In the genomic region with DNA sequence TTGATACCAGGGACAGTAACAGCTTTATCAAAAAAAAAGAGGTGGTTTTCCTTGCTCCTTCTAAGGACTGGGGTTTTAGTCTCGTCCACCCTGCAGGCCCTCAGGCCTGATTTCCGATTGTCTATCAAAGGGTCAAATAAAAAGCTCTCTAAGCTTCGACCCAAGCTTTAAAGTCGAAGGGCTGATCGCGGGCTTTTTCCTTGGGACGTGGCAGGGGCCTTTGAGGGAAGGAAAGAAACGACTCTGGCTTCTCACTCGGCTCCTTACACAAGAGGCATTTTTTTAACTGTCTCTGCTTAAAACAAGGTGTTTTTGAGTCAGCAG, we compare ENCODE assay signal across 10 cellular contexts.
DNase-seq lines count a peak whose midpoint lies in the region; ATAC-seq, FAIRE-seq and TF ChIP-seq lines count a peak whose summit lies in the region.
"Had no signal": no experiment of that assay in that cellular context is flagged by ENCODE, and none has a peak within 500 bp of the region (broad histone marks: within the 10 kb centered on the region; RNA-seq: fewer than 3 reads in every experiment).

No MANE protein-coding gene starts in this region.

- H3K27me3 ChIP-seq in iPS DF 6.9 (ENCODE audit: control insufficient read depth, insufficient read depth, low read length) = no peaks in the 10 kb centered on the region

- H3K27me3 Mint-ChIP-seq in stimulated activated memory B cell treated with anti-CD40 and anti-IgM and Interleukin-4, amounts not matched to agents 10 μg/mL and 1 μg/mL and 100 μg/mL, for 72 hours = no peaks in the 10 kb centered on the region

- TF ChIP-seq CTCF in VCaP (conservative IDR thresholded peaks at IDR 0.05) = no peak

- H3K27ac ChIP-seq in VCaP (peak overlapping the region; percentile 92), iPS DF 6.9 (ENCODE audit: low read length) (no peak overlapping the region)

- no peak for TF ChIP-seq POLR2A in H54 (IDR thresholded peaks at IDR 0.05; ENCODE audit: low read depth, low read length)

- H3K9me3 ChIP-seq in iPS DF 6.9 (ENCODE audit: control insufficient read depth, insufficient read depth, low read length) = no peaks in the 10 kb centered on the region

- H3K36me3 Mint-ChIP-seq in stimulated activated memory B cell treated with anti-CD40 and anti-IgM and Interleukin-4, amounts not matched to agents 10 μg/mL and 1 μg/mL and 100 μg/mL, for 72 hours = no peaks in the 10 kb centered on the region

- DNase-seq in DMS53 treated with DMSO at 0.1 percent for 48 hours (lab: John Stamatoyannopoulos, UW; ENCODE audit: unreplicated experiment) = peak; percentile 60
- DNase-seq in DMS53 (lab: John Stamatoyannopoulos, UW) = no peak
- no peak for DNase-seq in iPS DF 6.9 (ENCODE audit: low read depth, low spot score)
- no peak for DNase-seq in NCI-H748 treated with DMSO at 0.1 percent for 48 hours (lab: John Stamatoyannopoulos, UW)
- DNase-seq in GOT3 (lab: John Stamatoyannopoulos, UW) = no peak
- DNase-seq in H54 (ENCODE audit: insufficient read length, low spot score) = no peak

- WGBS in iPS DF 6.9 (ENCODE audit: insufficient coverage, insufficient read length) = no CpG with 5 or more reads among the region's 9 CpGs

- H3K4me3 ChIP-seq in iPS DF 6.9 (ENCODE audit: low read length) = peak overlapping the region; percentile 84; the same call in 1 of the 2 replicates

- H3K4me1 Mint-ChIP-seq in stimulated activated memory B cell treated with anti-CD40 and anti-IgM and Interleukin-4, amounts not matched to agents 10 μg/mL and 1 μg/mL and 100 μg/mL, for 72 hours = peaks cover 32% of the 10 kb centered on the region

- no peaks in the 10 kb centered on the region for H3K4me1 ChIP-seq in iPS DF 6.9 (ENCODE audit: control insufficient read depth, insufficient read depth, low read length)

- no peak for FAIRE-seq in H54 (lab: Jason Lieb, UNC)
- FAIRE-seq: A204.1, TTC549 had no signal

- H3K9me3 Mint-ChIP-seq in stimulated activated memory B cell treated with anti-CD40 and anti-IgM and Interleukin-4, amounts not matched to agents 10 μg/mL and 1 μg/mL and 100 μg/mL, for 72 hours = no peaks in the 10 kb centered on the region

- no peak for ATAC-seq in stimulated activated memory B cell treated with anti-CD40 and anti-IgM and Interleukin-4, amounts not matched to agents 10 μg/mL and 1 μg/mL and 100 μg/mL, for 72 hours

- peak overlapping the region; percentile 98 for H3K27ac Mint-ChIP-seq in stimulated activated memory B cell treated with anti-CD40 and anti-IgM and Interleukin-4, amounts not matched to agents 10 μg/mL and 1 μg/mL and 100 μg/mL, for 72 hours

- H3K4me3 Mint-ChIP-seq in stimulated activated memory B cell treated with anti-CD40 and anti-IgM and Interleukin-4, amounts not matched to agents 10 μg/mL and 1 μg/mL and 100 μg/mL, for 72 hours = peak overlapping the region; percentile 96

- H3K36me3 ChIP-seq in iPS DF 6.9 (ENCODE audit: control insufficient read depth, insufficient read depth, low read length) = no peaks in the 10 kb centered on the region
